ENCODE assay signal across 1 cellular context in the genomic region with DNA sequence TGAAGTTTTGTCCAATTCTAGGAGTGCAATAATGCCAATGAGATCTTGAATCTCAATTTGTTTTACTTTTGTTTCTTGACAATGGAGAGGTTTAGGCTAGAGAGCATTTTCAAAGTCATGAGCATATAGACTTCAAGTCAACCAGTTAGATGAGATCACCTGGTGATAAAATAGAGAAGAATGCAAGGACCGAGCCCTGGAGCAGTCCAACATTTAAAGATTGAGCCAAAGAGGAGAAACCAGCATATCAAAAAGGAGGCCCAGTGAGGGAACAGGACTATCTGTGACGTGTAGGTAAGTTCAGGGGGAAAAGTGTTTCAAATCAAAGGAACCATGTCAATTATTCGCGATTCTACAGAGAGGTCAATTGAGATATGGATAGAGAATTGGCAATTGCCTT.
TF ChIP-seq lines count a peak whose summit lies in the region.

No MANE protein-coding gene starts in this region.

TF ChIP-seq in IMR-90, 13 proteins besides CTCF, POLR2A, EP300 and RAD21 (continued from another document):
- TF ChIP-seq, protein P1, sequence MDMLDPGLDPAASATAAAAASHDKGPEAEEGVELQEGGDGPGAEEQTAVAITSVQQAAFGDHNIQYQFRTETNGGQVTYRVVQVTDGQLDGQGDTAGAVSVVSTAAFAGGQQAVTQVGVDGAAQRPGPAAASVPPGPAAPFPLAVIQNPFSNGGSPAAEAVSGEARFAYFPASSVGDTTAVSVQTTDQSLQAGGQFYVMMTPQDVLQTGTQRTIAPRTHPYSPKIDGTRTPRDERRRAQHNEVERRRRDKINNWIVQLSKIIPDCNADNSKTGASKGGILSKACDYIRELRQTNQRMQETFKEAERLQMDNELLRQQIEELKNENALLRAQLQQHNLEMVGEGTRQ (IDR thresholded peaks at IDR 0.05; ENCODE audit: low read depth, low read length): no peak
- no peak for TF ChIP-seq NFE2L2 (IDR thresholded peaks at IDR 0.05; ENCODE audit: low read depth, low read length)
- no peak for TF ChIP-seq MXI1 (IDR thresholded peaks at IDR 0.05; ENCODE audit: borderline replicate concordance, low read depth, low read length)
- no peak for TF ChIP-seq CEBPB (IDR thresholded peaks at IDR 0.05; ENCODE audit: low read depth, low read length)
- TF ChIP-seq, protein P2, sequence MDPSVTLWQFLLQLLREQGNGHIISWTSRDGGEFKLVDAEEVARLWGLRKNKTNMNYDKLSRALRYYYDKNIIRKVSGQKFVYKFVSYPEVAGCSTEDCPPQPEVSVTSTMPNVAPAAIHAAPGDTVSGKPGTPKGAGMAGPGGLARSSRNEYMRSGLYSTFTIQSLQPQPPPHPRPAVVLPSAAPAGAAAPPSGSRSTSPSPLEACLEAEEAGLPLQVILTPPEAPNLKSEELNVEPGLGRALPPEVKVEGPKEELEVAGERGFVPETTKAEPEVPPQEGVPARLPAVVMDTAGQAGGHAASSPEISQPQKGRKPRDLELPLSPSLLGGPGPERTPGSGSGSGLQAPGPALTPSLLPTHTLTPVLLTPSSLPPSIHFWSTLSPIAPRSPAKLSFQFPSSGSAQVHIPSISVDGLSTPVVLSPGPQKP (IDR thresholded peaks at IDR 0.05; ENCODE audit: borderline replicate concordance, low read depth, low read length): no peak
- TF ChIP-seq FOS (IDR thresholded peaks at IDR 0.05; ENCODE audit: low read depth, low read length): no peak
- no peak for TF ChIP-seq CHD1 (IDR thresholded peaks at IDR 0.05; ENCODE audit: low read depth, low read length)
- no peak for TF ChIP-seq MAFK (IDR thresholded peaks at IDR 0.05; ENCODE audit: low read depth, low read length)
- no peak for TF ChIP-seq BHLHE40 (IDR thresholded peaks at IDR 0.05; ENCODE audit: low read depth, low read length)
- no peak for TF ChIP-seq SMC3 (IDR thresholded peaks at IDR 0.05; ENCODE audit: low read depth, low read length)
- TF ChIP-seq RCOR1 (IDR thresholded peaks at IDR 0.05; ENCODE audit: insufficient replicate concordance, low read length): no peak
- TF ChIP-seq MAZ (IDR thresholded peaks at IDR 0.05; ENCODE audit: borderline replicate concordance, low read depth, low read length): no peak
